23 cellular contexts compared by ENCODE assay signal in genomic region chr21:25424045-25424444, GRCh38.
DNase-seq lines count a peak whose midpoint lies in the region; ATAC-seq and TF ChIP-seq lines count a peak whose summit lies in the region.
"Had no signal": no experiment of that assay in that cellular context is flagged by ENCODE, and none has a peak within 500 bp of the region (broad histone marks: within the 10 kb centered on the region; RNA-seq: fewer than 3 reads in every experiment).

No MANE protein-coding gene starts in this region.

- peaks cover 49% of the 10 kb centered on the region for H3K4me1 Mint-ChIP-seq in activated CD4-positive, alpha-beta T cell treated with anti-CD3 and anti-CD28 coated beads, Interleukin-2, amount 10 ng/mL, durations not matched to agents 24 days and 14 days
- H3K4me1 Mint-ChIP-seq in IgD-negative memory B cell, result peaks cover 37 to 52% (median 49%) of the 10 kb centered on the region in 3 donors
- peaks cover 70% of the 10 kb centered on the region for H3K4me1 Mint-ChIP-seq in activated naive CD8-positive, alpha-beta T cell treated with anti-CD3 and anti-CD28 coated beads for 36 hours

- DNase-seq in activated CD4-positive, alpha-beta T cell treated with anti-CD3 and anti-CD28 coated beads, Interleukin-2, amount 10 ng/mL, durations not matched to agents 24 days and 14 days, result no peak
- DNase-seq in activated CD4-positive, alpha-beta T cell treated with anti-CD3 and anti-CD28 coated beads, Interleukin-2, amount 50 U/mL, for 4 hours, result no peak
- DNase-seq in activated naive CD8-positive, alpha-beta T cell treated with anti-CD3 and anti-CD28 coated beads for 36 hours, result no peak
- DNase-seq in tibial artery, result no peak
- DNase-seq in NCI-H2196 (lab: John Stamatoyannopoulos, UW; ENCODE audit: unreplicated experiment), result no peak
- DNase-seq in psoas muscle, result no peak
- DNase-seq: adrenal gland; CD8-positive, alpha-beta memory T cell; effector CD8-positive, alpha-beta T cell; erythroblast; foreskin fibroblast; heart left ventricle; mammary epithelial cell; NCI-H1105; NCI-H1930; NCI-H2227 treated with DMSO at 0.1 percent for 48 hours; NCI-H69; RPMI8226; substantia nigra; T-helper 2 cell had no signal

- no peaks in the 10 kb centered on the region for H3K36me3 Mint-ChIP-seq in activated CD4-positive, alpha-beta T cell treated with anti-CD3 and anti-CD28 coated beads, Interleukin-2, amount 10 ng/mL, durations not matched to agents 24 days and 14 days (ENCODE audit: low read depth)
- H3K36me3 Mint-ChIP-seq in IgD-negative memory B cell, result peaks cover 1% of the 10 kb centered on the region
- H3K36me3 Mint-ChIP-seq in activated naive CD8-positive, alpha-beta T cell treated with anti-CD3 and anti-CD28 coated beads for 36 hours, result peaks cover 25% of the 10 kb centered on the region
- H3K36me3 Mint-ChIP-seq: CD8-positive, alpha-beta memory T cell had no signal

- no peaks in the 10 kb centered on the region for H3K27me3 Mint-ChIP-seq in activated CD4-positive, alpha-beta T cell treated with anti-CD3 and anti-CD28 coated beads, Interleukin-2, amount 10 ng/mL, durations not matched to agents 24 days and 14 days
- H3K27me3 Mint-ChIP-seq in IgD-negative memory B cell, result no peaks in the 10 kb centered on the region
- H3K27me3 Mint-ChIP-seq in activated naive CD8-positive, alpha-beta T cell treated with anti-CD3 and anti-CD28 coated beads for 36 hours, result no peaks in the 10 kb centered on the region

- H3K9me3 Mint-ChIP-seq in activated CD4-positive, alpha-beta T cell treated with anti-CD3 and anti-CD28 coated beads, Interleukin-2, amount 10 ng/mL, durations not matched to agents 24 days and 14 days, result no peaks in the 10 kb centered on the region
- H3K9me3 Mint-ChIP-seq in IgD-negative memory B cell, result peaks cover 0 to 2% (median 0%) of the 10 kb centered on the region in 3 donors
- H3K9me3 Mint-ChIP-seq in activated naive CD8-positive, alpha-beta T cell treated with anti-CD3 and anti-CD28 coated beads for 36 hours, result no peaks in the 10 kb centered on the region
- H3K9me3 Mint-ChIP-seq: CD8-positive, alpha-beta memory T cell had no signal

- peak overlapping the region; percentile 12 to 74 (median 62); a peak in 20 of 22 replicates for H3K4me2 ChIP-seq in BLaER1 treated with 17β-estradiol and CSF1 and Interleukin-3, amounts not matched to agents 10 nM and 100 nM

- WGBS in psoas muscle, 3 donors, result 66 to 70% (median 67%) methylated on average over 4 of the region's 4 CpGs

- H3K36me3 ChIP-seq in BLaER1 treated with 17β-estradiol and CSF1 and Interleukin-3, amounts not matched to agents 10 nM and 100 nM, result no peaks in the 10 kb centered on the region
- H3K36me3 ChIP-seq in tibial artery, result no peaks in the 10 kb centered on the region
- H3K36me3 ChIP-seq in psoas muscle (ENCODE audit: insufficient read depth in 1 of 2, low read depth in 1 of 2), result no peaks in the 10 kb centered on the region
- H3K36me3 ChIP-seq: adrenal gland, heart left ventricle had no signal

- H3K9me3 ChIP-seq in BLaER1 treated with 17β-estradiol and CSF1 and Interleukin-3, amounts not matched to agents 10 nM and 100 nM (replicated peaks in 1 of 11), result no peaks in the 10 kb centered on the region
- H3K9me3 ChIP-seq in tibial artery, result no peaks in the 10 kb centered on the region
- no peaks in the 10 kb centered on the region for H3K9me3 ChIP-seq in psoas muscle
- H3K9me3 ChIP-seq: adrenal gland, heart left ventricle had no signal

- H3K4me3 ChIP-seq in BLaER1 treated with 17β-estradiol and CSF1 and Interleukin-3, amounts not matched to agents 10 nM and 100 nM, result no peak overlapping the region
- no peak overlapping the region for H3K4me3 ChIP-seq in tibial artery
- no peak overlapping the region for H3K4me3 ChIP-seq in psoas muscle
- H3K4me3 ChIP-seq: adrenal gland, heart left ventricle had no signal

- TF ChIP-seq CTCF in tibial artery (IDR thresholded peaks at IDR 0.05) (no peak), psoas muscle (IDR thresholded peaks at IDR 0.05) (no peak)

- peak overlapping the region; percentile 72 for H3K27ac Mint-ChIP-seq in activated CD4-positive, alpha-beta T cell treated with anti-CD3 and anti-CD28 coated beads, Interleukin-2, amount 10 ng/mL, durations not matched to agents 24 days and 14 days
- H3K27ac Mint-ChIP-seq in IgD-negative memory B cell, result peak overlapping the region; percentile 19 to 85 (median 60)
- peak overlapping the region; percentile 62 for H3K27ac Mint-ChIP-seq in activated naive CD8-positive, alpha-beta T cell treated with anti-CD3 and anti-CD28 coated beads for 36 hours

- intact Hi-C loops in activated CD4-positive, alpha-beta T cell treated with anti-CD3 and anti-CD28 coated beads, Interleukin-2, amount 10 ng/mL, durations not matched to agents 24 days and 14 days (cut with micrococcal nuclease), result loop anchor here (5.0 kb wide), 1 partner anchor 313 kb away; no protein-coding TSS in a partner anchor
- intact Hi-C loops in tibial artery (cut with DNase I; ENCODE audit: low total_unique reads) (no loop called here), psoas muscle (cut with DNase I) (no loop called here)

- no peaks in the 10 kb centered on the region for H4K20me1 ChIP-seq in BLaER1 treated with 17β-estradiol and CSF1 and Interleukin-3, amounts not matched to agents 10 nM and 100 nM

- peak overlapping the region in 3 of 11 experiments; percentile 7 to 47 (median 27); a peak in 3 of 22 replicates for H3K27ac ChIP-seq in BLaER1 treated with 17β-estradiol and CSF1 and Interleukin-3, amounts not matched to agents 10 nM and 100 nM
- H3K27ac ChIP-seq in tibial artery, result no peak overlapping the region
- H3K27ac ChIP-seq in psoas muscle, result no peak overlapping the region
- H3K27ac ChIP-seq: adrenal gland, heart left ventricle, VCaP had no signal

- H3K9ac ChIP-seq in BLaER1 treated with 17β-estradiol and CSF1 and Interleukin-3, amounts not matched to agents 10 nM and 100 nM, result no peak overlapping the region; a peak in 1 of 22 replicates

- peaks cover 33 to 50% (median 40%) of the 10 kb centered on the region in 10 experiments for H3K4me1 ChIP-seq in BLaER1 treated with 17β-estradiol and CSF1 and Interleukin-3, amounts not matched to agents 10 nM and 100 nM
- H3K4me1 ChIP-seq in tibial artery (no peaks in the 10 kb centered on the region), psoas muscle (no peaks in the 10 kb centered on the region)
- H3K4me1 ChIP-seq: adrenal gland had no signal

- ATAC-seq in psoas muscle, result no peak
- ATAC-seq: heart left ventricle had no signal

- peak overlapping the region; percentile 72 for H3K4me3 Mint-ChIP-seq in activated CD4-positive, alpha-beta T cell treated with anti-CD3 and anti-CD28 coated beads, Interleukin-2, amount 10 ng/mL, durations not matched to agents 24 days and 14 days
- peak overlapping the region; percentile 2 to 76 (median 25) for H3K4me3 Mint-ChIP-seq in IgD-negative memory B cell
- H3K4me3 Mint-ChIP-seq in activated naive CD8-positive, alpha-beta T cell treated with anti-CD3 and anti-CD28 coated beads for 36 hours, result peak overlapping the region; percentile 56
- H3K4me3 Mint-ChIP-seq: CD8-positive, alpha-beta memory T cell had no signal

- H3K27me3 ChIP-seq in BLaER1 treated with 17β-estradiol and CSF1 and Interleukin-3, amounts not matched to agents 10 nM and 100 nM, result no peaks in the 10 kb centered on the region
- H3K27me3 ChIP-seq in tibial artery (no peaks in the 10 kb centered on the region), psoas muscle (ENCODE audit: insufficient read depth in 3 of 3, low read length in 2 of 3) (no peaks in the 10 kb centered on the region)
- H3K27me3 ChIP-seq: adrenal gland had no signal
